ENCODE assay signal across 14 cellular contexts in the genomic region with DNA sequence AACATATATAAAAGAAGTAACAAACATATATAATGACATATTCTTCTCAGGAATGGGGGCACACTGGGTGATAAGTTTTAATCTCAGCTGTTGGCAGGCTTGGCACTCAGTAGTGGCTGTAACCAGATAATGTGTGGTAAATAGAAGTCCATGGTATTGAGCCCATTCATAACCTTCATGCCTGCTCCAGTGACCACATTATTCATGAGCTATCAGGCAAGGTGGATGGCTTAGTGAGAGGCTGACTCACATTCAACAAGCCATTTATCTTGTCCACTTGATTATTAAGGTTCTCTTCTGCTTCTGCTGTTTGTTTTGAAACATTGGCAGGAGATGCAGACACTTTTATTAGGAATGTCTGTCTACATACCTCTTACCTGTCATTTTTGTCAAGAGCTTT.
A peak's percentile ranks its signal among the peaks of the same experiment; 100 is the strongest.
DNase-seq lines count a peak whose midpoint lies in the region; ATAC-seq and TF ChIP-seq lines count a peak whose summit lies in the region.
"Had no signal": no experiment of that assay in that cellular context is flagged by ENCODE, and none has a peak within 500 bp of the region (broad histone marks: within the 10 kb centered on the region; RNA-seq: fewer than 3 reads in every experiment).

No MANE protein-coding gene starts in this region.

- H3K4me3 ChIP-seq in epithelial cell of proximal tubule (ENCODE audit: low read depth, low read length), result no peak overlapping the region
- H3K4me3 ChIP-seq: BLaER1, GM12878, MG63, Peyer's patch had no signal

- DNase-seq in DMS53 (lab: John Stamatoyannopoulos, UW) (peak; percentile 64), DMS79 treated with DMSO at 0.1 percent for 48 hours (lab: John Stamatoyannopoulos, UW) (peak; percentile 39), NCI-H446 treated with DMSO at 0.1 percent for 48 hours (lab: John Stamatoyannopoulos, UW) (peak; percentile 39), epithelial cell of proximal tubule (ENCODE audit: low read depth) (peak; percentile 0), NCI-H526 (lab: John Stamatoyannopoulos, UW) (no peak), NAMALWA (ENCODE audit: low spot score) (no peak)
- DNase-seq: DMS 273 treated with DMSO at 0.1 percent for 48 hours, H9, MG63, NCI-H2171 treated with DMSO at 0.1 percent for 48 hours, Peyer's patch had no signal

- ATAC-seq in GM18519 (IDR thresholded peaks at IDR 0.05; ENCODE audit: low FRiP score, unreplicated experiment), result no peak
- ATAC-seq: GM12878 had no signal

- no peak for TF ChIP-seq CTCF in epithelial cell of proximal tubule (conservative IDR thresholded peaks at IDR 0.05; ENCODE audit: low read depth, low read length)

Comparison
In these comparisons a context has a peak if more than half of its experiments do, and no peak if none do; other contexts are left out.
1. DNase-seq: peak in DMS53 (single experiment), DMS79 treated with DMSO at 0.1 percent for 48 hours (single experiment), NCI-H446 treated with DMSO at 0.1 percent for 48 hours (single experiment) and epithelial cell of proximal tubule (single experiment); none in NCI-H526 (0 of 2) and NAMALWA (single experiment).